Comparison of ENCODE assay signal across 1 cellular context in the genomic region with DNA sequence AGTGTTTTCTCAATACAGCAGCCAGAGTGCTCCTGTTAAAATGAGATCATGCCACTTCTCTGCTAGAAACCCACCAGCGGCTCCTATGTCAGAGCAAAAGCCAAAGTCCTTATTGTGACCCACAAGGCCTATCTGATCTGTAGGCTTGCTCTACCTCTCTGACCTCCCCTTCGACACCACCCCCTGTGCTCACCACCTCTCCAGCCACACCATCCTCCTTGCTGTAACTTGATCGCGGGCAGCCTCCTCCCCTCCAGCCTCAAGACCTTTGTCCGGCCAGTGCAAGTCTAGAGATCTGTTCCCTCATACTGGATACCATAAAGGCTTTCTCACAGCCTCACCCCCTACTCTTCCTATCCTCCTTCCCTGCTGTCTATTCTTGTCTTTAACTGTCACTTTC.
TF ChIP-seq lines count a peak whose summit lies in the region.

No MANE protein-coding gene starts in this region.

TF ChIP-seq in K562, 482 proteins besides CTCF, POLR2A, EP300 and RAD21:
- TF ChIP-seq HMGN3 (IDR thresholded peaks at IDR 0.05; ENCODE audit: borderline replicate concordance, extremely low read depth, insufficient read length, low read depth, low read length) (no peak), NCOA2 (IDR thresholded peaks at IDR 0.05; ENCODE audit: partially characterized antibody in 2 of 2) (no peak), POLR3A (IDR thresholded peaks at IDR 0.05; ENCODE audit: borderline replicate concordance, extremely low read depth, insufficient read depth, insufficient read length) (no peak), ZNF707 (CRISPR knock-in tag; conservative IDR thresholded peaks at IDR 0.05) (no peak)
- TF ChIP-seq, protein P1, sequence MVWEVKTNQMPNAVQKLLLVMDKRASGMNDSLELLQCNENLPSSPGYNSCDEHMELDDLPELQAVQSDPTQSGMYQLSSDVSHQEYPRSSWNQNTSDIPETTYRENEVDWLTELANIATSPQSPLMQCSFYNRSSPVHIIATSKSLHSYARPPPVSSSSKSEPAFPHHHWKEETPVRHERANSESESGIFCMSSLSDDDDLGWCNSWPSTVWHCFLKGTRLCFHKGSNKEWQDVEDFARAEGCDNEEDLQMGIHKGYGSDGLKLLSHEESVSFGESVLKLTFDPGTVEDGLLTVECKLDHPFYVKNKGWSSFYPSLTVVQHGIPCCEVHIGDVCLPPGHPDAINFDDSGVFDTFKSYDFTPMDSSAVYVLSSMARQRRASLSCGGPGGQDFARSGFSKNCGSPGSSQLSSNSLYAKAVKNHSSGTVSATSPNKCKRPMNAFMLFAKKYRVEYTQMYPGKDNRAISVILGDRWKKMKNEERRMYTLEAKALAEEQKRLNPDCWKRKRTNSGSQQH (CRISPR knock-in tag; IDR thresholded peaks at IDR 0.05): no peak
TF ChIP-seq in K562: peak in this region for 0.
